ENCODE assay signal across 1 cellular context in the genomic region with DNA sequence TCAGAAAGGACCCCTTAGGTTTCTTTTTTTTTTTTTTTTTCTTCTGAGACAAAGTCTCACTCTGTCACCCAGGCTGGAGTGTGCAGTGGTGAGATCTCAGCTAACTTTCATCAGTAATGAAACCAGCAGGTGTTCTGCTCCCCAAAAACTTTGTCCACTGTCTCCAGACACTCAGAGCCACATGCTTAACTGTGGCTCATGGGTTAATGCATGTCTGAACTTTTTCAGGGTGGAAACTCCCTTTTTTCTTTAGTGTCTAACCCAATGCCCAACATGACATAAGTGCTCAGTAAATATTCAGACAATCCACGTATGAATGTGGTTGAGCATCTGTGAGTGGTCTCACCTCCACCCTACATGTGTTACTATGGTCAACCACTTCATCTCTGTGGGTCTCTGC.
TF ChIP-seq lines count a peak whose summit lies in the region.

No MANE protein-coding gene starts in this region.

TF ChIP-seq in GM12878, 131 proteins besides CTCF, POLR2A, EP300 and RAD21 (continued from another document and continues in another):
- TF ChIP-seq, protein P1, sequence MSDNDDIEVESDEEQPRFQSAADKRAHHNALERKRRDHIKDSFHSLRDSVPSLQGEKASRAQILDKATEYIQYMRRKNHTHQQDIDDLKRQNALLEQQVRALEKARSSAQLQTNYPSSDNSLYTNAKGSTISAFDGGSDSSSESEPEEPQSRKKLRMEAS (IDR thresholded peaks at IDR 0.05; ENCODE audit: low read depth, low read length): no peak
- TF ChIP-seq SIN3A (IDR thresholded peaks at IDR 0.05; ENCODE audit: low read depth, low read length) (no peak), SMAD5 (IDR thresholded peaks at IDR 0.05; ENCODE audit: low read depth) (no peak), BHLHE40 (IDR thresholded peaks at IDR 0.05; ENCODE audit: borderline replicate concordance in 1 of 2, low read depth in 2 of 2, low read length in 1 of 2) (peak; percentile 40 to 50), SMC3 (IDR thresholded peaks at IDR 0.05; ENCODE audit: borderline replicate concordance, low read length) (no peak), ZNF622 (IDR thresholded peaks at IDR 0.05) (no peak), ZBED1 (IDR thresholded peaks at IDR 0.05; ENCODE audit: borderline replicate concordance) (peak; percentile 24; the same call in 1 of the 2 replicates), MTA2 (IDR thresholded peaks at IDR 0.05; ENCODE audit: low read depth) (peak; percentile 66; the same call in 1 of the 2 replicates), KLF5 (IDR thresholded peaks at IDR 0.05; ENCODE audit: partially characterized antibody) (no peak), CBX3 (IDR thresholded peaks at IDR 0.05; ENCODE audit: borderline replicate concordance, low read depth) (no peak), KDM1A (IDR thresholded peaks at IDR 0.05; ENCODE audit: borderline replicate concordance) (no peak), ZNF384 (IDR thresholded peaks at IDR 0.05; ENCODE audit: borderline replicate concordance, low read depth, low read length) (peak; percentile 64), NBN (IDR thresholded peaks at IDR 0.05) (no peak), CHD1 (IDR thresholded peaks at IDR 0.05; ENCODE audit: low read depth, low read length) (no peak), STAT3 (IDR thresholded peaks at IDR 0.05; ENCODE audit: low read depth, low read length) (no peak), SPI1 (IDR thresholded peaks at IDR 0.05; ENCODE audit: borderline replicate concordance, insufficient read depth, low read depth, low read length) (no peak), PAX8 (IDR thresholded peaks at IDR 0.05) (no peak), SMARCA5 (IDR thresholded peaks at IDR 0.05) (no peak), IKZF1 (conservative IDR thresholded peaks at IDR 0.05) (peak; percentile 64), MEF2B (IDR thresholded peaks at IDR 0.05; ENCODE audit: partially characterized antibody, poor library complexity, severe bottlenecking) (no peak), GABPA (IDR thresholded peaks at IDR 0.05; ENCODE audit: low read depth) (no peak), CREM (IDR thresholded peaks at IDR 0.05; ENCODE audit: low read depth) (no peak; the same call in 1 of the 2 replicates), POLR2AphosphoS5 (IDR thresholded peaks at IDR 0.05; ENCODE audit: low read length) (no peak), CREB1 (IDR thresholded peaks at IDR 0.05; ENCODE audit: low read depth) (peak; percentile 70)
- TF ChIP-seq, protein P2, sequence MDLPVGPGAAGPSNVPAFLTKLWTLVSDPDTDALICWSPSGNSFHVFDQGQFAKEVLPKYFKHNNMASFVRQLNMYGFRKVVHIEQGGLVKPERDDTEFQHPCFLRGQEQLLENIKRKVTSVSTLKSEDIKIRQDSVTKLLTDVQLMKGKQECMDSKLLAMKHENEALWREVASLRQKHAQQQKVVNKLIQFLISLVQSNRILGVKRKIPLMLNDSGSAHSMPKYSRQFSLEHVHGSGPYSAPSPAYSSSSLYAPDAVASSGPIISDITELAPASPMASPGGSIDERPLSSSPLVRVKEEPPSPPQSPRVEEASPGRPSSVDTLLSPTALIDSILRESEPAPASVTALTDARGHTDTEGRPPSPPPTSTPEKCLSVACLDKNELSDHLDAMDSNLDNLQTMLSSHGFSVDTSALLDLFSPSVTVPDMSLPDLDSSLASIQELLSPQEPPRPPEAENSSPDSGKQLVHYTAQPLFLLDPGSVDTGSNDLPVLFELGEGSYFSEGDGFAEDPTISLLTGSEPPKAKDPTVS (IDR thresholded peaks at IDR 0.05; ENCODE audit: low read depth, low read length): no peak
- TF ChIP-seq, protein P3, sequence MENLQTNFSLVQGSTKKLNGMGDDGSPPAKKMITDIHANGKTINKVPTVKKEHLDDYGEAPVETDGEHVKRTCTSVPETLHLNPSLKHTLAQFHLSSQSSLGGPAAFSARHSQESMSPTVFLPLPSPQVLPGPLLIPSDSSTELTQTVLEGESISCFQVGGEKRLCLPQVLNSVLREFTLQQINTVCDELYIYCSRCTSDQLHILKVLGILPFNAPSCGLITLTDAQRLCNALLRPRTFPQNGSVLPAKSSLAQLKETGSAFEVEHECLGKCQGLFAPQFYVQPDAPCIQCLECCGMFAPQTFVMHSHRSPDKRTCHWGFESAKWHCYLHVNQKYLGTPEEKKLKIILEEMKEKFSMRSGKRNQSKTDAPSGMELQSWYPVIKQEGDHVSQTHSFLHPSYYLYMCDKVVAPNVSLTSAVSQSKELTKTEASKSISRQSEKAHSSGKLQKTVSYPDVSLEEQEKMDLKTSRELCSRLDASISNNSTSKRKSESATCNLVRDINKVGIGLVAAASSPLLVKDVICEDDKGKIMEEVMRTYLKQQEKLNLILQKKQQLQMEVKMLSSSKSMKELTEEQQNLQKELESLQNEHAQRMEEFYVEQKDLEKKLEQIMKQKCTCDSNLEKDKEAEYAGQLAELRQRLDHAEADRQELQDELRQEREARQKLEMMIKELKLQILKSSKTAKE (IDR thresholded peaks at IDR 0.05; ENCODE audit: low read depth, poor library complexity, severe bottlenecking): peak; percentile 61
- TF ChIP-seq, protein P4, sequence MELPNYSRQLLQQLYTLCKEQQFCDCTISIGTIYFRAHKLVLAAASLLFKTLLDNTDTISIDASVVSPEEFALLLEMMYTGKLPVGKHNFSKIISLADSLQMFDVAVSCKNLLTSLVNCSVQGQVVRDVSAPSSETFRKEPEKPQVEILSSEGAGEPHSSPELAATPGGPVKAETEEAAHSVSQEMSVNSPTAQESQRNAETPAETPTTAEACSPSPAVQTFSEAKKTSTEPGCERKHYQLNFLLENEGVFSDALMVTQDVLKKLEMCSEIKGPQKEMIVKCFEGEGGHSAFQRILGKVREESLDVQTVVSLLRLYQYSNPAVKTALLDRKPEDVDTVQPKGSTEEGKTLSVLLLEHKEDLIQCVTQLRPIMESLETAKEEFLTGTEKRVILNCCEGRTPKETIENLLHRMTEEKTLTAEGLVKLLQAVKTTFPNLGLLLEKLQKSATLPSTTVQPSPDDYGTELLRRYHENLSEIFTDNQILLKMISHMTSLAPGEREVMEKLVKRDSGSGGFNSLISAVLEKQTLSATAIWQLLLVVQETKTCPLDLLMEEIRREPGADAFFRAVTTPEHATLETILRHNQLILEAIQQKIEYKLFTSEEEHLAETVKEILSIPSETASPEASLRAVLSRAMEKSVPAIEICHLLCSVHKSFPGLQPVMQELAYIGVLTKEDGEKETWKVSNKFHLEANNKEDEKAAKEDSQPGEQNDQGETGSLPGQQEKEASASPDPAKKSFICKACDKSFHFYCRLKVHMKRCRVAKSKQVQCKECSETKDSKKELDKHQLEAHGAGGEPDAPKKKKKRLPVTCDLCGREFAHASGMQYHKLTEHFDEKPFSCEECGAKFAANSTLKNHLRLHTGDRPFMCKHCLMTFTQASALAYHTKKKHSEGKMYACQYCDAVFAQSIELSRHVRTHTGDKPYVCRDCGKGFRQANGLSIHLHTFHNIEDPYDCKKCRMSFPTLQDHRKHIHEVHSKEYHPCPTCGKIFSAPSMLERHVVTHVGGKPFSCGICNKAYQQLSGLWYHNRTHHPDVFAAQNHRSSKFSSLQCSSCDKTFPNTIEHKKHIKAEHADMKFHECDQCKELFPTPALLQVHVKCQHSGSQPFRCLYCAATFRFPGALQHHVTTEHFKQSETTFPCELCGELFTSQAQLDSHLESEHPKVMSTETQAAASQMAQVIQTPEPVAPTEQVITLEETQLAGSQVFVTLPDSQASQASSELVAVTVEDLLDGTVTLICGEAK (IDR thresholded peaks at IDR 0.05; ENCODE audit: borderline replicate concordance): no peak
- TF ChIP-seq, protein P5, sequence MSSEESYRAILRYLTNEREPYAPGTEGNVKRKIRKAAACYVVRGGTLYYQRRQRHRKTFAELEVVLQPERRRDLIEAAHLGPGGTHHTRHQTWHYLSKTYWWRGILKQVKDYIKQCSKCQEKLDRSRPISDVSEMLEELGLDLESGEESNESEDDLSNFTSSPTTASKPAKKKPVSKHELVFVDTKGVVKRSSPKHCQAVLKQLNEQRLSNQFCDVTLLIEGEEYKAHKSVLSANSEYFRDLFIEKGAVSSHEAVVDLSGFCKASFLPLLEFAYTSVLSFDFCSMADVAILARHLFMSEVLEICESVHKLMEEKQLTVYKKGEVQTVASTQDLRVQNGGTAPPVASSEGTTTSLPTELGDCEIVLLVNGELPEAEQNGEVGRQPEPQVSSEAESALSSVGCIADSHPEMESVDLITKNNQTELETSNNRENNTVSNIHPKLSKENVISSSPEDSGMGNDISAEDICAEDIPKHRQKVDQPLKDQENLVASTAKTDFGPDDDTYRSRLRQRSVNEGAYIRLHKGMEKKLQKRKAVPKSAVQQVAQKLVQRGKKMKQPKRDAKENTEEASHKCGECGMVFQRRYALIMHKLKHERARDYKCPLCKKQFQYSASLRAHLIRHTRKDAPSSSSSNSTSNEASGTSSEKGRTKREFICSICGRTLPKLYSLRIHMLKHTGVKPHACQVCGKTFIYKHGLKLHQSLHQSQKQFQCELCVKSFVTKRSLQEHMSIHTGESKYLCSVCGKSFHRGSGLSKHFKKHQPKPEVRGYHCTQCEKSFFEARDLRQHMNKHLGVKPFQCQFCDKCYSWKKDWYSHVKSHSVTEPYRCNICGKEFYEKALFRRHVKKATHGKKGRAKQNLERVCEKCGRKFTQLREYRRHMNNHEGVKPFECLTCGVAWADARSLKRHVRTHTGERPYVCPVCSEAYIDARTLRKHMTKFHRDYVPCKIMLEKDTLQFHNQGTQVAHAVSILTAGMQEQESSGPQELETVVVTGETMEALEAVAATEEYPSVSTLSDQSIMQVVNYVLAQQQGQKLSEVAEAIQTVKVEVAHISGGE (CRISPR knock-in tag; IDR thresholded peaks at IDR 0.05): no peak
- TF ChIP-seq, protein P6, sequence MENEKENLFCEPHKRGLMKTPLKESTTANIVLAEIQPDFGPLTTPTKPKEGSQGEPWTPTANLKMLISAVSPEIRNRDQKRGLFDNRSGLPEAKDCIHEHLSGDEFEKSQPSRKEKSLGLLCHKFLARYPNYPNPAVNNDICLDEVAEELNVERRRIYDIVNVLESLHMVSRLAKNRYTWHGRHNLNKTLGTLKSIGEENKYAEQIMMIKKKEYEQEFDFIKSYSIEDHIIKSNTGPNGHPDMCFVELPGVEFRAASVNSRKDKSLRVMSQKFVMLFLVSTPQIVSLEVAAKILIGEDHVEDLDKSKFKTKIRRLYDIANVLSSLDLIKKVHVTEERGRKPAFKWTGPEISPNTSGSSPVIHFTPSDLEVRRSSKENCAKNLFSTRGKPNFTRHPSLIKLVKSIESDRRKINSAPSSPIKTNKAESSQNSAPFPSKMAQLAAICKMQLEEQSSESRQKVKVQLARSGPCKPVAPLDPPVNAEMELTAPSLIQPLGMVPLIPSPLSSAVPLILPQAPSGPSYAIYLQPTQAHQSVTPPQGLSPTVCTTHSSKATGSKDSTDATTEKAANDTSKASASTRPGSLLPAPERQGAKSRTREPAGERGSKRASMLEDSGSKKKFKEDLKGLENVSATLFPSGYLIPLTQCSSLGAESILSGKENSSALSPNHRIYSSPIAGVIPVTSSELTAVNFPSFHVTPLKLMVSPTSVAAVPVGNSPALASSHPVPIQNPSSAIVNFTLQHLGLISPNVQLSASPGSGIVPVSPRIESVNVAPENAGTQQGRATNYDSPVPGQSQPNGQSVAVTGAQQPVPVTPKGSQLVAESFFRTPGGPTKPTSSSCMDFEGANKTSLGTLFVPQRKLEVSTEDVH (IDR thresholded peaks at IDR 0.05; ENCODE audit: low read depth, partially characterized antibody): no peak
- TF ChIP-seq, protein P7, sequence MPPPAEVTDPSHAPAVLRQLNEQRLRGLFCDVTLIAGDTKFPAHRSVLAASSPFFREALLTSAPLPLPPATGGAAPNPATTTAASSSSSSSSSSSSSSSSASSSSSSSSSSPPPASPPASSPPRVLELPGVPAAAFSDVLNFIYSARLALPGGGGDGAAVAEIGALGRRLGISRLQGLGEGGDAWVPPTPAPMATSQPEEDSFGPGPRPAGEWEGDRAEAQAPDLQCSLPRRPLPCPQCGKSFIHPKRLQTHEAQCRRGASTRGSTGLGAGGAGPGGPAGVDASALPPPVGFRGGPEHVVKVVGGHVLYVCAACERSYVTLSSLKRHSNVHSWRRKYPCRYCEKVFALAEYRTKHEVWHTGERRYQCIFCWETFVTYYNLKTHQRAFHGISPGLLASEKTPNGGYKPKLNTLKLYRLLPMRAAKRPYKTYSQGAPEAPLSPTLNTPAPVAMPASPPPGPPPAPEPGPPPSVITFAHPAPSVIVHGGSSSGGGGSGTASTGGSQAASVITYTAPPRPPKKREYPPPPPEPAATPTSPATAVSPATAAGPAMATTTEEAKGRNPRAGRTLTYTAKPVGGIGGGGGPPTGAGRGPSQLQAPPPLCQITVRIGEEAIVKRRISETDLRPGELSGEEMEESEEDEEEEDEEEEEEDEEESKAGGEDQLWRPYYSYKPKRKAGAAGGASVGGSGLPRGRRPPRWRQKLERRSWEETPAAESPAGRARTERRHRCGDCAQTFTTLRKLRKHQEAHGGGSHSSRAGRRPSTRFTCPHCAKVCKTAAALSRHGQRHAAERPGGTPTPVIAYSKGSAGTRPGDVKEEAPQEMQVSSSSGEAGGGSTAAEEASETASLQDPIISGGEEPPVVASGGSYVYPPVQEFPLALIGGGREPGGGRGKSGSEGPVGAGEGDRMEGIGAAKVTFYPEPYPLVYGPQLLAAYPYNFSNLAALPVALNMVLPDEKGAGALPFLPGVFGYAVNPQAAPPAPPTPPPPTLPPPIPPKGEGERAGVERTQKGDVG (CRISPR knock-in tag; IDR thresholded peaks at IDR 0.05): no peak
- TF ChIP-seq, protein P8, sequence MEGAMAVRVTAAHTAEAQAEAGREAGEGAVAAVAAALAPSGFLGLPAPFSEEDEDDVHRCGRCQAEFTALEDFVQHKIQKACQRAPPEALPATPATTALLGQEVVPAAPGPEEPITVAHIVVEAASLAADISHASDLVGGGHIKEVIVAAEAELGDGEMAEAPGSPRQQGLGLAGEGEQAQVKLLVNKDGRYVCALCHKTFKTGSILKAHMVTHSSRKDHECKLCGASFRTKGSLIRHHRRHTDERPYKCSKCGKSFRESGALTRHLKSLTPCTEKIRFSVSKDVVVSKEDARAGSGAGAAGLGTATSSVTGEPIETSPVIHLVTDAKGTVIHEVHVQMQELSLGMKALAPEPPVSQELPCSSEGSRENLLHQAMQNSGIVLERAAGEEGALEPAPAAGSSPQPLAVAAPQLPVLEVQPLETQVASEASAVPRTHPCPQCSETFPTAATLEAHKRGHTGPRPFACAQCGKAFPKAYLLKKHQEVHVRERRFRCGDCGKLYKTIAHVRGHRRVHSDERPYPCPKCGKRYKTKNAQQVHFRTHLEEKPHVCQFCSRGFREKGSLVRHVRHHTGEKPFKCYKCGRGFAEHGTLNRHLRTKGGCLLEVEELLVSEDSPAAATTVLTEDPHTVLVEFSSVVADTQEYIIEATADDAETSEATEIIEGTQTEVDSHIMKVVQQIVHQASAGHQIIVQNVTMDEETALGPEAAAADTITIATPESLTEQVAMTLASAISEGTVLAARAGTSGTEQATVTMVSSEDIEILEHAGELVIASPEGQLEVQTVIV (IDR thresholded peaks at IDR 0.05; ENCODE audit: borderline replicate concordance, partially characterized antibody): no peak
- TF ChIP-seq, protein P9, sequence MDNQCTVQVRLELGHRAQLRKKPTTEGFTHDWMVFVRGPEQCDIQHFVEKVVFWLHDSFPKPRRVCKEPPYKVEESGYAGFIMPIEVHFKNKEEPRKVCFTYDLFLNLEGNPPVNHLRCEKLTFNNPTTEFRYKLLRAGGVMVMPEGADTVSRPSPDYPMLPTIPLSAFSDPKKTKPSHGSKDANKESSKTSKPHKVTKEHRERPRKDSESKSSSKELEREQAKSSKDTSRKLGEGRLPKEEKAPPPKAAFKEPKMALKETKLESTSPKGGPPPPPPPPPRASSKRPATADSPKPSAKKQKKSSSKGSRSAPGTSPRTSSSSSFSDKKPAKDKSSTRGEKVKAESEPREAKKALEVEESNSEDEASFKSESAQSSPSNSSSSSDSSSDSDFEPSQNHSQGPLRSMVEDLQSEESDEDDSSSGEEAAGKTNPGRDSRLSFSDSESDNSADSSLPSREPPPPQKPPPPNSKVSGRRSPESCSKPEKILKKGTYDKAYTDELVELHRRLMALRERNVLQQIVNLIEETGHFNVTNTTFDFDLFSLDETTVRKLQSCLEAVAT (IDR thresholded peaks at IDR 0.05): no peak
